ENCODE assay signal across 24 cellular contexts in genomic region chr9:136673970-136674785, GRCh38. TPM values are rescaled to one million over a fixed set of nuclear protein-coding genes. Genes with fewer than 3 reads are reported as not detected.
DNase-seq lines count a peak whose midpoint lies in the region; ATAC-seq and TF ChIP-seq lines count a peak whose summit lies in the region.
"Had no signal": no experiment of that assay in that cellular context is flagged by ENCODE, and none has a peak within 500 bp of the region (broad histone marks: within the 10 kb centered on the region; RNA-seq: fewer than 3 reads in every experiment).

No MANE protein-coding gene starts in this region.

- H3K4me3 ChIP-seq in WERI-Rb-1 (ENCODE audit: low read depth, low read length), result no peak overlapping the region
- no peak overlapping the region for H3K4me3 ChIP-seq in right cardiac atrium (ENCODE audit: low read length)
- no peak overlapping the region for H3K4me3 ChIP-seq in spleen
- no peak overlapping the region for H3K4me3 ChIP-seq in transverse colon
- H3K4me3 ChIP-seq: coronary artery, GM23248, thyroid gland had no signal

- intact Hi-C loops in right cardiac atrium (cut with DNase I) (no loop called here), spleen (cut with DNase I; ENCODE audit: low total_unique reads) (no loop called here), transverse colon (cut with DNase I; ENCODE audit: low total_unique reads) (no loop called here)

- POLR2A ChIA-PET in RWPE1 (lab: Yijun Ruan, JAX; ENCODE audit: low non-redundant PET), result no interaction called here

- peak; percentile 0 to 24 for ATAC-seq in right cardiac atrium
- ATAC-seq: activated CD8-positive, alpha-beta T cell treated with anti-CD3 and anti-CD28 coated beads, Interleukin-2, amount 10 ng/mL, durations not matched to agents 7 days and 5 days had no signal

- TF ChIP-seq EP300 in transverse colon (IDR thresholded peaks at IDR 0.05; ENCODE audit: low read depth), result no peak

- H3K36me3 ChIP-seq in WERI-Rb-1 (peaks cover 24% of the 10 kb centered on the region), spleen (peaks cover 0 to 87% (median 37%) of the 10 kb centered on the region in 6 donors), transverse colon (peaks cover 0 to 13% (median 0%) of the 10 kb centered on the region in 4 donors)
- H3K36me3 ChIP-seq: brain microvascular endothelial cell had no signal

- CTCF ChIA-PET in RWPE1 (lab: Yijun Ruan, JAX), result interaction anchor here (0.5 to 3.3 kb wide), 5 partner anchors 9 to 385 kb away, joined by 3 to 36 read pairs (median 14); partner anchors contain the start of gene EGFL7

- H3K27ac ChIP-seq in RWPE1 (peak overlapping the region; percentile 38), WERI-Rb-1 (peak overlapping the region; percentile 18; the same call in 1 of the 2 replicates), right cardiac atrium (ENCODE audit: low read length) (no peak overlapping the region), spleen (peak overlapping the region in 5 of 8 donors; percentile 17 to 45 (median 31)), transverse colon (peak overlapping the region in 2 of 4 donors; percentile 25)
- H3K27ac ChIP-seq: brain microvascular endothelial cell, coronary artery, GM23248, thyroid gland had no signal

- no peak for TF ChIP-seq CTCF in RWPE1 (conservative IDR thresholded peaks at IDR 0.05; ENCODE audit: low read depth)
- TF ChIP-seq CTCF in WERI-Rb-1 (IDR thresholded peaks at IDR 0.05; ENCODE audit: low read depth, low read length), result no peak
- TF ChIP-seq CTCF in spleen (IDR thresholded peaks at IDR 0.05 in 8 of 11, conservative IDR thresholded peaks at IDR 0.05 in 3 of 11), result no peak
- no peak for TF ChIP-seq CTCF in transverse colon (IDR thresholded peaks at IDR 0.05)

- DNase-seq in RWPE1 (ENCODE audit: low spot score), result no peak
- no peak for DNase-seq in WERI-Rb-1
- DNase-seq in right cardiac atrium, result no peak
- no peak for DNase-seq in spleen
- no peak for DNase-seq in AML-193 (lab: John Stamatoyannopoulos, UW)
- no peak for DNase-seq in activated CD4-positive, alpha-beta T cell treated with anti-CD3 and anti-CD28 coated beads for 4 hours
- no peak for DNase-seq in transverse colon
- DNase-seq: activated CD4-positive, CD25-positive, alpha-beta regulatory T cell treated with anti-CD3 and anti-CD28 coated beads, Interleukin-2, amount 50 U/mL, for 72 hours; activated CD8-positive, alpha-beta T cell treated with anti-CD3 and anti-CD28 coated beads, Interleukin-2, amount 10 ng/mL, durations not matched to agents 7 days and 5 days; activated gamma-delta T cell treated with Interleukin-2 at 50 U/mL for 16 hours; brain microvascular endothelial cell; DMS153; GDM1; GM23248; mesenchymal stem cell; nucleus accumbens; stimulated activated CD4-positive, alpha-beta T cell treated with anti-CD3 and anti-CD28 coated beads, Interleukin-4, amount 100 ng/mL, for 24 hours; stimulated activated naive CD4-positive, alpha-beta T cell treated with Interleukin-2 at 50 U/mL for 16 hours; T1000; thyroid gland had no signal

- H3K9me3 ChIP-seq in WERI-Rb-1 (ENCODE audit: severe bottlenecking) (no peaks in the 10 kb centered on the region), right cardiac atrium (ENCODE audit: control insufficient read depth, low read length) (no peaks in the 10 kb centered on the region), spleen (no peaks in the 10 kb centered on the region), transverse colon (no peaks in the 10 kb centered on the region)
- H3K9me3 ChIP-seq: thyroid gland had no signal

- in situ Hi-C loops in transverse colon (cut with MboI; ENCODE audit: low pct_ligation_motif_present in 1 of 4, low pct_unique_long_range_greater_than_20kb in 1 of 4, low sequenced_read_pairs in 3 of 4), result no loop called here

- H3K4me1 ChIP-seq in right cardiac atrium (ENCODE audit: control insufficient read depth, insufficient read depth, low read length), result peaks cover 3% of the 10 kb centered on the region
- H3K4me1 ChIP-seq in spleen, result peaks cover 0 to 71% (median 34%) of the 10 kb centered on the region in 6 donors
- peaks cover 0 to 25% (median 14%) of the 10 kb centered on the region in 4 donors for H3K4me1 ChIP-seq in transverse colon

- WGBS in right cardiac atrium, result 69% methylated on average over 26 of the region's 26 CpGs
- WGBS in spleen, 5 donors, result 55 to 77% (median 63%) methylated on average over 15 to 26 of the region's 26 CpGs
- WGBS in transverse colon (ENCODE audit: low coverage in 1 of 2), 2 donors, result 84% methylated on average over 26 of the region's 26 CpGs; no CpG with 5 or more reads in 1 of the 2 donors

- H3K27me3 ChIP-seq in WERI-Rb-1 (ENCODE audit: insufficient read depth, low read depth, severe bottlenecking) (no peaks in the 10 kb centered on the region), right cardiac atrium (ENCODE audit: control insufficient read depth, insufficient read depth) (no peaks in the 10 kb centered on the region), spleen (replicated peaks in 1 of 7) (peaks cover 0 to 16% (median 0%) of the 10 kb centered on the region in 7 donors), transverse colon (peaks cover 22% of the 10 kb centered on the region)
- H3K27me3 ChIP-seq: brain microvascular endothelial cell, thyroid gland had no signal

- no peak for TF ChIP-seq POLR2A in spleen (IDR thresholded peaks at IDR 0.05)
- TF ChIP-seq POLR2A in transverse colon (IDR thresholded peaks at IDR 0.05), result no peak

RNA-seq across cellular contexts. Expression of gene EGFL7, which starts 11.5 kb away (rescaled TPM):
- 100 to 1,000 TPM in 1 of 4 donors, 10 to 100 TPM in 3; 73.3 to 148 (median 83.0) TPM for total RNA-seq in right cardiac atrium
- polyA plus RNA-seq in right cardiac atrium, result 113 TPM
- total RNA-seq in spleen, result 100 to 1,000 TPM; 132 to 246 (median 179) TPM
- 100 to 1,000 TPM; 169 to 522 (median 409) TPM for polyA plus RNA-seq in spleen
- total RNA-seq in transverse colon, result 10 to 100 TPM; 12.3 to 64.7 (median 33.6) TPM
- total RNA-seq: OCI-LY7 had no signal

RNA-seq across cellular contexts. Expression of gene AGPAT2, which starts 13.1 kb away (rescaled TPM):
- total RNA-seq in right cardiac atrium (10 to 100 TPM; 63.0 to 92.0 (median 70.2) TPM), spleen (10 to 100 TPM; 26.9 to 47.7 (median 40.4) TPM), transverse colon (100 to 1,000 TPM; 245 to 441 (median 290) TPM)
- polyA plus RNA-seq in right cardiac atrium (149 TPM), spleen (10 to 100 TPM; 31.9 to 43.8 (median 35.1) TPM)

RNA-seq across cellular contexts. Expression of gene DIPK1B, which starts 38.2 kb away (rescaled TPM):
- 10 to 100 TPM; 34.2 to 40.8 (median 36.4) TPM for total RNA-seq in right cardiac atrium
- polyA plus RNA-seq in right cardiac atrium, result 42.7 TPM
- 10 to 100 TPM in 5 of 7 donors, 1 to 10 TPM in 2; 5.2 to 26.5 (median 13.3) TPM for total RNA-seq in spleen
- 10 to 100 TPM in 2 of 3 donors, 1 to 10 TPM in 1; 8.2 to 16.8 (median 11.3) TPM for polyA plus RNA-seq in spleen
- 10 to 100 TPM in 1 of 4 donors, 1 to 10 TPM in 3; 3.5 to 12.3 (median 3.9) TPM for total RNA-seq in transverse colon
- total RNA-seq: GM23248, MCF 10A had no signal
- polyA plus RNA-seq: GM23248, keratinocyte had no signal
